12 cellular contexts compared by ENCODE assay signal in the genomic region with DNA sequence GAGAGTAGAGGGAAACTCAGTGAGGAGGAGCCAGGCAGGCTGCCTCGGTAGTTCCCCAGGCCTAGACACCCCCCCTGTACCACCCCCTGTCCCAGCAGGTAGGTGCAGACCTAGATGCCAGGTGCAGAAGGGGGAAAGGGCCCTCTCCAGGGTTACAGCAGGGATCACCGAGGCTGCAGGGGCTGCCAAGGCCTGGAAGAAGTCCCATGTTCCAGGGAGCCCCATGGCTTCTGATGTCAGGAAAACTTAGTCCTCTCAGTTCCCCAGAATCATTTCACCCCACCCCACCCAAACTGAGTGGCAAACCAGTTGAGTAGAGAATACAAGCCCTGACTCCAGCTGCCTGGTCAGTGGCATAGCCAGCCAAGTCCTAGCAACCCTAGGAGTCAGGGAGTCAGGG. TPM values are rescaled to one million over a fixed set of nuclear protein-coding genes. Genes with fewer than 3 reads are reported as not detected.
DNase-seq lines count a peak whose midpoint lies in the region; ATAC-seq and TF ChIP-seq lines count a peak whose summit lies in the region.
"Had no signal": no experiment of that assay in that cellular context is flagged by ENCODE, and none has a peak within 500 bp of the region (broad histone marks: within the 10 kb centered on the region; RNA-seq: fewer than 3 reads in every experiment).

No MANE protein-coding gene starts in this region.

- no peak for TF ChIP-seq CTCF in DND-41 (IDR thresholded peaks at IDR 0.05; ENCODE audit: borderline replicate concordance, extremely low read depth, low read length, poor library complexity, severe bottlenecking)
- TF ChIP-seq CTCF in WTC11 (IDR thresholded peaks at IDR 0.05), result no peak
- TF ChIP-seq CTCF in lower lobe of right lung (IDR thresholded peaks at IDR 0.05), result no peak

- H2AFZ ChIP-seq in DND-41 (ENCODE audit: low read depth, low read length), result no peak overlapping the region

- no peak overlapping the region for H3K27ac Mint-ChIP-seq in WTC11
- H3K27ac Mint-ChIP-seq in stimulated activated effector memory CD8-positive, alpha-beta T cell treated with anti-CD3 and anti-CD28 coated beads, Interleukin-12 subunit alpha, Interleukin-12 subunit beta, amount 100 ng/mL, for 72 hours, result no peak overlapping the region

- H3K27me3 ChIP-seq in DND-41 (ENCODE audit: insufficient read depth, low read length, poor library complexity) (no peaks in the 10 kb centered on the region), lower lobe of right lung (ENCODE audit: low read depth) (no peaks in the 10 kb centered on the region)

- H4K20me1 ChIP-seq in DND-41 (ENCODE audit: insufficient read depth, low read length), result peaks cover 8% of the 10 kb centered on the region; the same call in 1 of the 2 replicates

- POLR2A ChIA-PET in WTC11 (lab: Charles Lee), result interaction anchor here (0.6 kb wide), 1 partner anchor 406 kb away, joined by 3 read pairs; no protein-coding TSS in a partner anchor

- H3K9me3 Mint-ChIP-seq in WTC11, result no peaks in the 10 kb centered on the region
- H3K9me3 Mint-ChIP-seq in stimulated activated effector memory CD8-positive, alpha-beta T cell treated with anti-CD3 and anti-CD28 coated beads, Interleukin-12 subunit alpha, Interleukin-12 subunit beta, amount 100 ng/mL, for 72 hours, result no peaks in the 10 kb centered on the region
- H3K9me3 Mint-ChIP-seq: effector memory CD8-positive, alpha-beta T cell had no signal

- H3K36me3 Mint-ChIP-seq in WTC11, result peaks cover 12% of the 10 kb centered on the region
- H3K36me3 Mint-ChIP-seq in stimulated activated effector memory CD8-positive, alpha-beta T cell treated with anti-CD3 and anti-CD28 coated beads, Interleukin-12 subunit alpha, Interleukin-12 subunit beta, amount 100 ng/mL, for 72 hours, result peaks cover 74% of the 10 kb centered on the region

- ATAC-seq in DND-41 (ENCODE audit: insufficient read depth, low read depth), result no peak
- no peak for ATAC-seq in WTC11
- ATAC-seq in lower lobe of right lung, result no peak
- ATAC-seq in stimulated activated effector memory CD8-positive, alpha-beta T cell treated with anti-CD3 and anti-CD28 coated beads, Interleukin-12 subunit alpha, Interleukin-12 subunit beta, amount 100 ng/mL, for 72 hours, result no peak
- ATAC-seq: effector memory CD8-positive, alpha-beta T cell had no signal

- H3K79me2 ChIP-seq in DND-41 (ENCODE audit: insufficient read depth, low read length), result no peaks in the 10 kb centered on the region

- CTCF ChIA-PET in WTC11 (lab: Charles Lee), result interaction anchor here (2.8 to 7.6 kb wide), 6 partner anchors 12 to 69 kb away, joined by 17 to 151 read pairs (median 76); partner anchors contain the start of gene SEMA3B

- peak overlapping the region; percentile 61; the same call in 1 of the 2 replicates for H3K9ac ChIP-seq in DND-41 (ENCODE audit: low read depth, low read length)

- H3K4me1 Mint-ChIP-seq in WTC11, result peaks cover 37% of the 10 kb centered on the region
- H3K4me1 Mint-ChIP-seq in stimulated activated effector memory CD8-positive, alpha-beta T cell treated with anti-CD3 and anti-CD28 coated beads, Interleukin-12 subunit alpha, Interleukin-12 subunit beta, amount 100 ng/mL, for 72 hours, result peaks cover 12% of the 10 kb centered on the region

- intact Hi-C loops in lower lobe of right lung (cut with DNase I), result no loop called here

- no peaks in the 10 kb centered on the region; the same call in 1 of the 2 replicates for H3K27me3 Mint-ChIP-seq in WTC11 (ENCODE audit: low read depth)
- H3K27me3 Mint-ChIP-seq: effector memory CD8-positive, alpha-beta T cell had no signal

- H3K4me3 ChIP-seq in DND-41 (ENCODE audit: low read depth in 1 of 2, low read length in 2 of 2) (no peak overlapping the region), lower lobe of right lung (no peak overlapping the region)

- 0 out of 2 replicates have a peak overlapping the region, but pooled peaks have one; percentile 64 for H3K4me3 Mint-ChIP-seq in WTC11
- H3K4me3 Mint-ChIP-seq in stimulated activated effector memory CD8-positive, alpha-beta T cell treated with anti-CD3 and anti-CD28 coated beads, Interleukin-12 subunit alpha, Interleukin-12 subunit beta, amount 100 ng/mL, for 72 hours, result peak overlapping the region; percentile 66

- H3K4me2 ChIP-seq in DND-41 (ENCODE audit: insufficient read depth, low read length), result 0 out of 2 replicates have a peak overlapping the region, but pooled peaks have one; percentile 81

- H3K4me1 ChIP-seq in DND-41 (ENCODE audit: insufficient read depth, low read length) (peaks cover 18% of the 10 kb centered on the region), lower lobe of right lung (peaks cover 72% of the 10 kb centered on the region)

- DNase-seq in DND-41 (no peak), WTC11 (ENCODE audit: low spot score) (no peak), lower lobe of right lung (no peak), KG1 (lab: John Stamatoyannopoulos, UW) (no peak), GOT3 (lab: John Stamatoyannopoulos, UW) (no peak), NCI-H1092 (lab: John Stamatoyannopoulos, UW) (no peak), COLO668 (lab: John Stamatoyannopoulos, UW; ENCODE audit: unreplicated experiment) (no peak)
- no peak for DNase-seq in stimulated activated effector memory CD8-positive, alpha-beta T cell treated with anti-CD3 and anti-CD28 coated beads, Interleukin-12 subunit alpha, Interleukin-12 subunit beta, amount 100 ng/mL, for 72 hours (ENCODE audit: low spot score in 2 of 2)
- DNase-seq: activated CD4-positive, CD25-positive, alpha-beta regulatory T cell; activated gamma-delta T cell treated with Interleukin-2 at 50 U/mL for 16 hours; effector memory CD8-positive, alpha-beta T cell; RPMI8226 had no signal

- no peak overlapping the region for H3K27ac ChIP-seq in DND-41 (ENCODE audit: low read length)
- H3K27ac ChIP-seq in lower lobe of right lung, result peak overlapping the region; percentile 96

- no peaks in the 10 kb centered on the region for H3K9me3 ChIP-seq in DND-41 (ENCODE audit: insufficient read depth, low read length, severe bottlenecking)
- H3K9me3 ChIP-seq in lower lobe of right lung, result no peaks in the 10 kb centered on the region

- peaks cover 18% of the 10 kb centered on the region for H3K36me3 ChIP-seq in DND-41 (ENCODE audit: insufficient read depth, low read length)
- H3K36me3 ChIP-seq in lower lobe of right lung, result peaks cover 29% of the 10 kb centered on the region

TF ChIP-seq in WTC11, 78 proteins besides CTCF, POLR2A, EP300 and RAD21 (continues in another document):
- TF ChIP-seq OVOL2 (CRISPR knock-in tag; IDR thresholded peaks at IDR 0.05; ENCODE audit: borderline replicate concordance) (no peak), ZNF121 (CRISPR knock-in tag; IDR thresholded peaks at IDR 0.05) (no peak), USF1 (CRISPR knock-in tag; IDR thresholded peaks at IDR 0.05) (no peak), NR3C1 (CRISPR knock-in tag; conservative IDR thresholded peaks at IDR 0.05; ENCODE audit: low read depth) (no peak), NFYB (CRISPR knock-in tag; conservative IDR thresholded peaks at IDR 0.05; ENCODE audit: low read depth) (no peak), SMAD3 (CRISPR knock-in tag; IDR thresholded peaks at IDR 0.05; ENCODE audit: borderline replicate concordance) (no peak), TCF7 (CRISPR knock-in tag; IDR thresholded peaks at IDR 0.05; ENCODE audit: low read depth) (no peak), HMGA2 (CRISPR knock-in tag; IDR thresholded peaks at IDR 0.05) (no peak), ZNF396 (CRISPR knock-in tag; IDR thresholded peaks at IDR 0.05; ENCODE audit: borderline replicate concordance) (no peak), SOX15 (CRISPR knock-in tag; IDR thresholded peaks at IDR 0.05) (no peak), ESRRA (CRISPR knock-in tag; IDR thresholded peaks at IDR 0.05; ENCODE audit: borderline replicate concordance) (no peak), ZNF263 (CRISPR knock-in tag; IDR thresholded peaks at IDR 0.05; ENCODE audit: low read depth) (no peak)
- TF ChIP-seq, protein P1, sequence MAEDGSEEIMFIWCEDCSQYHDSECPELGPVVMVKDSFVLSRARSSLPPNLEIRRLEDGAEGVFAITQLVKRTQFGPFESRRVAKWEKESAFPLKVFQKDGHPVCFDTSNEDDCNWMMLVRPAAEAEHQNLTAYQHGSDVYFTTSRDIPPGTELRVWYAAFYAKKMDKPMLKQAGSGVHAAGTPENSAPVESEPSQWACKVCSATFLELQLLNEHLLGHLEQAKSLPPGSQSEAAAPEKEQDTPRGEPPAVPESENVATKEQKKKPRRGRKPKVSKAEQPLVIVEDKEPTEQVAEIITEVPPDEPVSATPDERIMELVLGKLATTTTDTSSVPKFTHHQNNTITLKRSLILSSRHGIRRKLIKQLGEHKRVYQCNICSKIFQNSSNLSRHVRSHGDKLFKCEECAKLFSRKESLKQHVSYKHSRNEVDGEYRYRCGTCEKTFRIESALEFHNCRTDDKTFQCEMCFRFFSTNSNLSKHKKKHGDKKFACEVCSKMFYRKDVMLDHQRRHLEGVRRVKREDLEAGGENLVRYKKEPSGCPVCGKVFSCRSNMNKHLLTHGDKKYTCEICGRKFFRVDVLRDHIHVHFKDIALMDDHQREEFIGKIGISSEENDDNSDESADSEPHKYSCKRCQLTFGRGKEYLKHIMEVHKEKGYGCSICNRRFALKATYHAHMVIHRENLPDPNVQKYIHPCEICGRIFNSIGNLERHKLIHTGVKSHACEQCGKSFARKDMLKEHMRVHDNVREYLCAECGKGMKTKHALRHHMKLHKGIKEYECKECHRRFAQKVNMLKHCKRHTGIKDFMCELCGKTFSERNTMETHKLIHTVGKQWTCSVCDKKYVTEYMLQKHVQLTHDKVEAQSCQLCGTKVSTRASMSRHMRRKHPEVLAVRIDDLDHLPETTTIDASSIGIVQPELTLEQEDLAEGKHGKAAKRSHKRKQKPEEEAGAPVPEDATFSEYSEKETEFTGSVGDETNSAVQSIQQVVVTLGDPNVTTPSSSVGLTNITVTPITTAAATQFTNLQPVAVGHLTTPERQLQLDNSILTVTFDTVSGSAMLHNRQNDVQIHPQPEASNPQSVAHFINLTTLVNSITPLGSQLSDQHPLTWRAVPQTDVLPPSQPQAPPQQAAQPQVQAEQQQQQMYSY (CRISPR knock-in tag; IDR thresholded peaks at IDR 0.05), result no peak

RNA-seq across cellular contexts. Expression of gene SEMA3B, which starts 7.4 kb away (rescaled TPM):
- total RNA-seq in WTC11 (2021), result 7.3 to 9.0 TPM (median 8.7 TPM) in 3 replicates
- 77.6 TPM for total RNA-seq in lower lobe of right lung

RNA-seq across cellular contexts. Expression of gene LSMEM2, which starts 17.4 kb away (rescaled TPM):
- total RNA-seq in WTC11 (2021) (0.41 to 0.60 TPM (median 0.57 TPM) in 3 replicates), lower lobe of right lung (not detected)

RNA-seq across cellular contexts. Expression of gene GNAI2, which starts 25.5 kb away (rescaled TPM):
- total RNA-seq in WTC11 (2021), result 181 to 185 TPM (median 185 TPM) in 3 replicates
- 372 TPM for total RNA-seq in lower lobe of right lung

RNA-seq across cellular contexts. Expression of gene IFRD2, which starts 30.7 kb away (rescaled TPM):
- total RNA-seq in WTC11 (2021) (63.2 to 92.0 TPM (median 75.6 TPM) in 3 replicates), lower lobe of right lung (66.9 TPM)

RNA-seq across cellular contexts. Expression of gene HYAL3, which starts 37.7 kb away (rescaled TPM):
- total RNA-seq in WTC11 (2021), result 2.9 to 3.8 TPM (median 3.2 TPM) in 3 replicates
- total RNA-seq in lower lobe of right lung, result 4.0 TPM
